In the genomic region with DNA sequence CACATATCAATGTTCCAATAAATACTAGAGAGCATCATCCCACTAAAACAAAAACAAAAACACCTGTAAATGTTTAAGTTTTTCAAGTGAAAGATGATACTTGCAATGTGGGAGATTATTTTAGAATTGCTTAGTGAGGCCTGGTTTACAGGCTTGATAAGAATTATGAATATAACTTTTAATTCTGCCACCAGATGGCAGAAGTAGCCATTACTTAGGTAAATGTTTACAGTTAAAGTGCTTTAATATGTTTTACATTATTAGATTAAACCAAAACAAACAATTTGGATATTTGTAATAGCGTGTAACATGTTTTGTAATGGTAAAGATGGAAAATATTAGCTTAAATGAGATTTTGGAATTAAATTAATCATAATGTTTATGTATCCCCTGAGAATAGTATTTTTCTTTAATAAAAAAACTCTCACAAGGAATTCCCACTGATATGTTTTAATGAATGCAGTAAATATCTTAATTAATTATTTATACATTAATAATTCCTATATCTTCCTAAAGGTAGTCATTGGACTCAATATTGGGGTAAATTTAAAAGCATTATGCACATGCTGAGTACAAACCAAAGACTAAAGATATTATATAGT, we compare ENCODE assay signal across 1 cellular context.
TF ChIP-seq lines count a peak whose summit lies in the region.

No MANE protein-coding gene starts in this region.

TF ChIP-seq in HCT116, 20 proteins besides CTCF, POLR2A, EP300 and RAD21 (continued from another document):
- TF ChIP-seq, protein P1, sequence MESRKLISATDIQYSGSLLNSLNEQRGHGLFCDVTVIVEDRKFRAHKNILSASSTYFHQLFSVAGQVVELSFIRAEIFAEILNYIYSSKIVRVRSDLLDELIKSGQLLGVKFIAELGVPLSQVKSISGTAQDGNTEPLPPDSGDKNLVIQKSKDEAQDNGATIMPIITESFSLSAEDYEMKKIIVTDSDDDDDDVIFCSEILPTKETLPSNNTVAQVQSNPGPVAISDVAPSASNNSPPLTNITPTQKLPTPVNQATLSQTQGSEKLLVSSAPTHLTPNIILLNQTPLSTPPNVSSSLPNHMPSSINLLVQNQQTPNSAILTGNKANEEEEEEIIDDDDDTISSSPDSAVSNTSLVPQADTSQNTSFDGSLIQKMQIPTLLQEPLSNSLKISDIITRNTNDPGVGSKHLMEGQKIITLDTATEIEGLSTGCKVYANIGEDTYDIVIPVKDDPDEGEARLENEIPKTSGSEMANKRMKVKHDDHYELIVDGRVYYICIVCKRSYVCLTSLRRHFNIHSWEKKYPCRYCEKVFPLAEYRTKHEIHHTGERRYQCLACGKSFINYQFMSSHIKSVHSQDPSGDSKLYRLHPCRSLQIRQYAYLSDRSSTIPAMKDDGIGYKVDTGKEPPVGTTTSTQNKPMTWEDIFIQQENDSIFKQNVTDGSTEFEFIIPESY (IDR thresholded peaks at IDR 0.05; ENCODE audit: extremely low read depth, insufficient replicate concordance, low read length): no peak
- TF ChIP-seq EZH2 (IDR thresholded peaks at IDR 0.05): no peak
- TF ChIP-seq, protein P2, sequence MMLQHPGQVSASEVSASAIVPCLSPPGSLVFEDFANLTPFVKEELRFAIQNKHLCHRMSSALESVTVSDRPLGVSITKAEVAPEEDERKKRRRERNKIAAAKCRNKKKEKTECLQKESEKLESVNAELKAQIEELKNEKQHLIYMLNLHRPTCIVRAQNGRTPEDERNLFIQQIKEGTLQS (IDR thresholded peaks at IDR 0.05): no peak
- no peak for TF ChIP-seq ZFX (IDR thresholded peaks at IDR 0.05)
- TF ChIP-seq SRF (IDR thresholded peaks at IDR 0.05; ENCODE audit: low read depth): no peak
- no peak for TF ChIP-seq SP1 (IDR thresholded peaks at IDR 0.05; ENCODE audit: low read depth)
- no peak for TF ChIP-seq JUND (IDR thresholded peaks at IDR 0.05)
- no peak for TF ChIP-seq SIN3A (IDR thresholded peaks at IDR 0.05; ENCODE audit: low read depth)
- TF ChIP-seq ZNF274 (IDR thresholded peaks at IDR 0.05; ENCODE audit: low read depth, low read length): no peak
- no peak for TF ChIP-seq YY1 (IDR thresholded peaks at IDR 0.05; ENCODE audit: extremely low read depth, insufficient replicate concordance, low read depth, low read length)
- TF ChIP-seq ELF1 (IDR thresholded peaks at IDR 0.05; ENCODE audit: borderline replicate concordance, low read depth): no peak
- TF ChIP-seq, protein P3, sequence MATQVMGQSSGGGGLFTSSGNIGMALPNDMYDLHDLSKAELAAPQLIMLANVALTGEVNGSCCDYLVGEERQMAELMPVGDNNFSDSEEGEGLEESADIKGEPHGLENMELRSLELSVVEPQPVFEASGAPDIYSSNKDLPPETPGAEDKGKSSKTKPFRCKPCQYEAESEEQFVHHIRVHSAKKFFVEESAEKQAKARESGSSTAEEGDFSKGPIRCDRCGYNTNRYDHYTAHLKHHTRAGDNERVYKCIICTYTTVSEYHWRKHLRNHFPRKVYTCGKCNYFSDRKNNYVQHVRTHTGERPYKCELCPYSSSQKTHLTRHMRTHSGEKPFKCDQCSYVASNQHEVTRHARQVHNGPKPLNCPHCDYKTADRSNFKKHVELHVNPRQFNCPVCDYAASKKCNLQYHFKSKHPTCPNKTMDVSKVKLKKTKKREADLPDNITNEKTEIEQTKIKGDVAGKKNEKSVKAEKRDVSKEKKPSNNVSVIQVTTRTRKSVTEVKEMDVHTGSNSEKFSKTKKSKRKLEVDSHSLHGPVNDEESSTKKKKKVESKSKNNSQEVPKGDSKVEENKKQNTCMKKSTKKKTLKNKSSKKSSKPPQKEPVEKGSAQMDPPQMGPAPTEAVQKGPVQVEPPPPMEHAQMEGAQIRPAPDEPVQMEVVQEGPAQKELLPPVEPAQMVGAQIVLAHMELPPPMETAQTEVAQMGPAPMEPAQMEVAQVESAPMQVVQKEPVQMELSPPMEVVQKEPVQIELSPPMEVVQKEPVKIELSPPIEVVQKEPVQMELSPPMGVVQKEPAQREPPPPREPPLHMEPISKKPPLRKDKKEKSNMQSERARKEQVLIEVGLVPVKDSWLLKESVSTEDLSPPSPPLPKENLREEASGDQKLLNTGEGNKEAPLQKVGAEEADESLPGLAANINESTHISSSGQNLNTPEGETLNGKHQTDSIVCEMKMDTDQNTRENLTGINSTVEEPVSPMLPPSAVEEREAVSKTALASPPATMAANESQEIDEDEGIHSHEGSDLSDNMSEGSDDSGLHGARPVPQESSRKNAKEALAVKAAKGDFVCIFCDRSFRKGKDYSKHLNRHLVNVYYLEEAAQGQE (IDR thresholded peaks at IDR 0.05; ENCODE audit: low read depth): no peak
